In genomic region chr14:49960453-49960852, GRCh38 we compare ENCODE assay signal across 11 cellular contexts.
DNase-seq lines count a peak whose midpoint lies in the region; ATAC-seq and TF ChIP-seq lines count a peak whose summit lies in the region.
"Had no signal": no experiment of that assay in that cellular context is flagged by ENCODE, and none has a peak within 500 bp of the region (broad histone marks: within the 10 kb centered on the region; RNA-seq: fewer than 3 reads in every experiment).

No MANE protein-coding gene starts in this region.

- ATAC-seq in HG03571 (IDR thresholded peaks at IDR 0.05; ENCODE audit: unreplicated experiment) (peak; percentile 15), activated B cell treated with CpG ODN at 0.5 μM for 24 hours (ENCODE audit: low read depth) (peak; percentile 28), GM21360 (IDR thresholded peaks at IDR 0.05; ENCODE audit: unreplicated experiment) (no peak)

- H3K4me3 ChIP-seq in skin epidermis (no peak overlapping the region), left ventricle myocardium inferior (no peak overlapping the region)
- H3K4me3 ChIP-seq: SK-N-MC had no signal

- no peaks in the 10 kb centered on the region for H3K27me3 Mint-ChIP-seq in activated B cell treated with CpG ODN at 0.5 μM for 24 hours

- intact Hi-C loops in activated B cell treated with CpG ODN at 0.5 μM for 24 hours (cut with micrococcal nuclease) (loop anchor here (1.0 to 2.0 kb wide), 3 partner anchors 18 to 68 kb away; no protein-coding TSS in a partner anchor), left ventricle myocardium inferior (cut with micrococcal nuclease) (no loop called here)

- H3K36me3 ChIP-seq in left ventricle myocardium inferior, result no peaks in the 10 kb centered on the region

- no peaks in the 10 kb centered on the region for H3K4me1 ChIP-seq in left ventricle myocardium inferior

- CTCF ChIA-PET in activated B cell treated with CpG ODN at 0.5 μM for 24 hours (lab: Charles Lee), result interaction anchor here (1.0 to 3.3 kb wide), 5 partner anchors 11 to 43 kb away, joined by 3 to 19 read pairs (median 7); no protein-coding TSS in a partner anchor

- H3K27ac ChIP-seq in skin epidermis, result peak overlapping the region in 16 of 21 experiments; percentile 14 to 80 (median 68)
- H3K27ac ChIP-seq in left ventricle myocardium inferior (replicated peaks), result no peak overlapping the region
- H3K27ac ChIP-seq: SK-N-MC had no signal

- DNase-seq in NCI-H510A treated with DMSO at 0.1 percent for 48 hours (lab: John Stamatoyannopoulos, UW) (peak; percentile 85), NCI-H510A (lab: John Stamatoyannopoulos, UW) (no peak), activated B cell treated with CpG ODN at 0.5 μM for 24 hours (no peak), NCI-H2081 (lab: John Stamatoyannopoulos, UW) (no peak), left ventricle myocardium inferior (no peak)
- DNase-seq: amygdala, NCI-H1694 treated with DMSO at 0.1 percent for 48 hours had no signal

- no peaks in the 10 kb centered on the region for H3K27me3 ChIP-seq in left ventricle myocardium inferior (ENCODE audit: low read depth)

- H3K4me3 Mint-ChIP-seq in activated B cell treated with CpG ODN at 0.5 μM for 24 hours, result peak overlapping the region; percentile 71

- H3K9me3 Mint-ChIP-seq in activated B cell treated with CpG ODN at 0.5 μM for 24 hours, result no peaks in the 10 kb centered on the region

- H3K27ac Mint-ChIP-seq in activated B cell treated with CpG ODN at 0.5 μM for 24 hours, result peak overlapping the region; percentile 96

- POLR2A ChIA-PET in activated B cell treated with CpG ODN at 0.5 μM for 24 hours (lab: Charles Lee), result interaction anchor here (0.7 to 8.1 kb wide), 21 partner anchors 10 to 136 kb away, joined by 3 to 110 read pairs (median 10); partner anchors contain the start of gene ARF6

- no peaks in the 10 kb centered on the region for H3K36me3 Mint-ChIP-seq in activated B cell treated with CpG ODN at 0.5 μM for 24 hours (ENCODE audit: low read depth)

- TF ChIP-seq CTCF in activated B cell treated with CpG ODN at 0.5 μM for 24 hours (IDR thresholded peaks at IDR 0.05) (no peak), left ventricle myocardium inferior (IDR thresholded peaks at IDR 0.05; ENCODE audit: borderline replicate concordance) (no peak)

- no peaks in the 10 kb centered on the region for H3K9me3 ChIP-seq in left ventricle myocardium inferior (replicated peaks)

- peaks cover 69% of the 10 kb centered on the region for H3K4me1 Mint-ChIP-seq in activated B cell treated with CpG ODN at 0.5 μM for 24 hours
